Comparison of ENCODE assay signal across 2 cellular contexts in the genomic region with DNA sequence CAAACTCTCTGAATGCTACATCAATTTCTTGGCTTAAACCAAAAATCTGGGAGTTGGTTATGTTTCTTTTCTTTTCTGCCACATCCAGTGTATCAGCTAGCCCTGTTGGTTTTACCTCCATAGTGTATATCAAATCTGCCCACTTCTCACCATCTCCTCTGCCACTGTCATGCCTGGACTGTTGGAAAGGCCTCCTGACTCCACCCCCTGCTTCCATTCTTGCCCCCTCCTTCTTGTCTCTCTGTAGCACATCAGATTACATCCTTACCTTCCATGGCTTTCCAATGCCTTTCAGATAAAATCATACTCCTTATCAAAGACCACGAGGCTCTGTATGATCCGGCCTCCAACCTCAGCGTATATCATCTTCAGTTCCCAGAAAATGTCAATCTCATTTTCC.
TF ChIP-seq lines count a peak whose summit lies in the region.

No MANE protein-coding gene starts in this region.

TF ChIP-seq in GM12878, 131 proteins besides CTCF, POLR2A, EP300 and RAD21:
- no peak for TF ChIP-seq WRNIP1 (IDR thresholded peaks at IDR 0.05; ENCODE audit: borderline replicate concordance, low read depth, low read length)
- TF ChIP-seq KLF5 (IDR thresholded peaks at IDR 0.05; ENCODE audit: partially characterized antibody), result no peak
- no peak for TF ChIP-seq SRF (IDR thresholded peaks at IDR 0.05; ENCODE audit: low read depth in 2 of 2, low read length in 2 of 2)
- TF ChIP-seq, protein P1, sequence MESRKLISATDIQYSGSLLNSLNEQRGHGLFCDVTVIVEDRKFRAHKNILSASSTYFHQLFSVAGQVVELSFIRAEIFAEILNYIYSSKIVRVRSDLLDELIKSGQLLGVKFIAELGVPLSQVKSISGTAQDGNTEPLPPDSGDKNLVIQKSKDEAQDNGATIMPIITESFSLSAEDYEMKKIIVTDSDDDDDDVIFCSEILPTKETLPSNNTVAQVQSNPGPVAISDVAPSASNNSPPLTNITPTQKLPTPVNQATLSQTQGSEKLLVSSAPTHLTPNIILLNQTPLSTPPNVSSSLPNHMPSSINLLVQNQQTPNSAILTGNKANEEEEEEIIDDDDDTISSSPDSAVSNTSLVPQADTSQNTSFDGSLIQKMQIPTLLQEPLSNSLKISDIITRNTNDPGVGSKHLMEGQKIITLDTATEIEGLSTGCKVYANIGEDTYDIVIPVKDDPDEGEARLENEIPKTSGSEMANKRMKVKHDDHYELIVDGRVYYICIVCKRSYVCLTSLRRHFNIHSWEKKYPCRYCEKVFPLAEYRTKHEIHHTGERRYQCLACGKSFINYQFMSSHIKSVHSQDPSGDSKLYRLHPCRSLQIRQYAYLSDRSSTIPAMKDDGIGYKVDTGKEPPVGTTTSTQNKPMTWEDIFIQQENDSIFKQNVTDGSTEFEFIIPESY (IDR thresholded peaks at IDR 0.05), result no peak
- no peak for TF ChIP-seq SPI1 (IDR thresholded peaks at IDR 0.05; ENCODE audit: borderline replicate concordance, insufficient read depth, low read depth, low read length)
- no peak for TF ChIP-seq NBN (IDR thresholded peaks at IDR 0.05)
- TF ChIP-seq CBX5 (IDR thresholded peaks at IDR 0.05; ENCODE audit: low read depth), result no peak
- no peak for TF ChIP-seq PKNOX1 (IDR thresholded peaks at IDR 0.05)
- no peak for TF ChIP-seq POU2F2 (IDR thresholded peaks at IDR 0.05; ENCODE audit: borderline replicate concordance, low read depth, low read length)
- no peak for TF ChIP-seq ELK1 (IDR thresholded peaks at IDR 0.05; ENCODE audit: low read depth, low read length)

TF ChIP-seq in SK-N-SH, 30 proteins besides CTCF, POLR2A, EP300 and RAD21:
- TF ChIP-seq TAF1 (IDR thresholded peaks at IDR 0.05; ENCODE audit: borderline replicate concordance, low read depth, low read length) (no peak), FOXJ3 (CRISPR knock-in tag; IDR thresholded peaks at IDR 0.05) (no peak)
- TF ChIP-seq, protein P2, sequence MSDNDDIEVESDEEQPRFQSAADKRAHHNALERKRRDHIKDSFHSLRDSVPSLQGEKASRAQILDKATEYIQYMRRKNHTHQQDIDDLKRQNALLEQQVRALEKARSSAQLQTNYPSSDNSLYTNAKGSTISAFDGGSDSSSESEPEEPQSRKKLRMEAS (IDR thresholded peaks at IDR 0.05; ENCODE audit: low read depth), result no peak
